ENCODE assay signal across 7 cellular contexts in the genomic region with DNA sequence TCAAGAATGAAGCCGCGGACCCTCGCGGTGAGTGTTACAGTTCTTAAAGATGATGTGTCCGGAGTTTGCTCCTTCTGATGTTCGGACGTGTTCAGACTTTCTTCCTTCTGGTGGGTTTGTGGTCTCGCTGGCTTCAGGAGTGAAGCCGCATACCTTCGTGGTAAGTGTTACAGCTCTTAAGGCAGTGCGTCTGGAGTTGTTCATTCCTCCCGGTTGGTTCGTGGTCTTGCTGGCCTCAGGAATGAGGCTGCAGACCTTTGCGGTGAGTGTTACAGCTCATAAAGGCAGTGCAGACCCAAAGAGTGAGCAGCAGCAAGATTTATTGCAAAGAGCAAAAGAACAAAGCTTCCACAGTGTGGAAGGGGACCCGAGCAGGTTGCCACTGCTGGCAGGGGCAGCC. TPM values are rescaled to one million over a fixed set of nuclear protein-coding genes. Genes with fewer than 3 reads are reported as not detected.
"Had no signal": no experiment of that assay in that cellular context is flagged by ENCODE, and none has a peak within 500 bp of the region (broad histone marks: within the 10 kb centered on the region; RNA-seq: fewer than 3 reads in every experiment).

No MANE protein-coding gene starts in this region.

RNA-seq across cellular contexts. Expression of a gene that starts 37.8 kb away (rescaled TPM):
- total RNA-seq: activated B cell treated with CpG ODN at 0.5 μM for 24 hours; activated CD4-positive, alpha-beta T cell treated with anti-CD3 and anti-CD28 coated beads, Interleukin-2, amount 10 ng/mL, durations not matched to agents 24 days and 14 days; activated CD8-positive, alpha-beta memory T cell treated with anti-CD3 and anti-CD28 coated beads for 36 hours; activated naive CD4-positive, alpha-beta T cell treated with anti-CD3 and anti-CD28 coated beads, Interleukin-2, amount 50 U/mL, for 72 hours; activated T-cell treated with anti-CD3 and anti-CD28 coated beads, Interleukin-2, amount 50 U/mL, for 4 hours; ascending aorta; chondrocyte had no signal
